ENCODE assay signal across 22 cellular contexts in the genomic region with DNA sequence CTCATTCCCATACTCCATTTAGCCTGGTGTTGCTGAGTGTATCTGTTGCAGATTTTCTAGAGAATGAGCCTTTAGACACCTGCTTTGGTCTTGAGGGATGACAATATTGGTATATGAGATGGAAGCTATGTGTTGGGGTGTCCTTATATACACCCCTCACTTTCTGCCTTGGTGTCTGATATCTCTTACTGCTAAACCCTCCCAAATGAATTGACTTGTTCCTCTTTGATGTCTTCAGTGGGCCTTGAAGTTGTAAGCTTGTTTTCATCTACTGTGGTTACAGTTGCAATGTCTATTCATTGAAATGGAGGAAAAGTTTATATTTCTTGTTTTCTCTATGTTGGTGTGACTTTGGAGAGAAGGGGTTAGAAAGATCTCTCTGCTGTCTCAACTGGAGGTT. TPM values are rescaled to one million over a fixed set of nuclear protein-coding genes. Genes with fewer than 3 reads are reported as not detected.
A peak's percentile ranks its signal among the peaks of the same experiment; 100 is the strongest.
DNase-seq lines count a peak whose midpoint lies in the region; ATAC-seq and TF ChIP-seq lines count a peak whose summit lies in the region.
"Had no signal": no experiment of that assay in that cellular context is flagged by ENCODE, and none has a peak within 500 bp of the region (broad histone marks: within the 10 kb centered on the region; RNA-seq: fewer than 3 reads in every experiment).

No MANE protein-coding gene starts in this region.

- intact Hi-C loops in activated CD8-positive, alpha-beta T cell treated with anti-CD3 and anti-CD28 coated beads for 36 hours (cut with micrococcal nuclease), result no loop called here

- no peak overlapping the region for H3K4me3 Mint-ChIP-seq in activated CD8-positive, alpha-beta T cell treated with anti-CD3 and anti-CD28 coated beads for 36 hours
- H3K4me3 Mint-ChIP-seq in activated CD8-positive, alpha-beta T cell treated with anti-CD3 and anti-CD28 coated beads, Interleukin-2, amount 10 ng/mL, durations not matched to agents 7 days and 5 days, result no peak overlapping the region
- H3K4me3 Mint-ChIP-seq in effector memory CD8-positive, alpha-beta T cell, result peak overlapping the region in 1 of 2 donors; percentile 6
- H3K4me3 Mint-ChIP-seq: activated CD4-positive, alpha-beta memory T cell treated with anti-CD3 and anti-CD28 coated beads, Interleukin-2, amount 10 ng/mL, durations not matched to agents 7 days and 5 days; dendritic cell treated with granulocyte-macrophage colony-stimulating factor and Interleukin-4, amounts not matched to agents 40 ng/mL and 50 ng/mL, for 4 days; endodermal cell had no signal

- H3K27me3 ChIP-seq in Karpas-422 (ENCODE audit: low read length) (no peaks in the 10 kb centered on the region), smooth muscle cell (ENCODE audit: low read depth) (no peaks in the 10 kb centered on the region)
- H3K27me3 ChIP-seq: Peyer's patch, right lobe of liver, upper lobe of left lung had no signal

- H2AFZ ChIP-seq in Karpas-422 (ENCODE audit: low read length), result no peak overlapping the region
- no peak overlapping the region for H2AFZ ChIP-seq in smooth muscle cell (ENCODE audit: low read depth)

- H3K9me3 Mint-ChIP-seq in activated CD8-positive, alpha-beta T cell treated with anti-CD3 and anti-CD28 coated beads for 36 hours, result no peaks in the 10 kb centered on the region
- H3K9me3 Mint-ChIP-seq in activated CD8-positive, alpha-beta T cell treated with anti-CD3 and anti-CD28 coated beads, Interleukin-2, amount 10 ng/mL, durations not matched to agents 7 days and 5 days (ENCODE audit: insufficient read depth), result no peaks in the 10 kb centered on the region
- no peaks in the 10 kb centered on the region for H3K9me3 Mint-ChIP-seq in effector memory CD8-positive, alpha-beta T cell
- H3K9me3 Mint-ChIP-seq: activated CD4-positive, alpha-beta memory T cell treated with anti-CD3 and anti-CD28 coated beads, Interleukin-2, amount 10 ng/mL, durations not matched to agents 7 days and 5 days; dendritic cell treated with granulocyte-macrophage colony-stimulating factor and Interleukin-4, amounts not matched to agents 40 ng/mL and 50 ng/mL, for 4 days; endodermal cell had no signal

- POLR2A ChIA-PET in activated CD8-positive, alpha-beta T cell treated with anti-CD3 and anti-CD28 coated beads for 36 hours (lab: Charles Lee), result interaction anchor here (1.0 to 1.6 kb wide), 3 partner anchors 19 to 23 kb away, joined by 3 read pairs; partner anchors contain the start of gene RAB10
- POLR2A ChIA-PET in activated CD8-positive, alpha-beta T cell treated with anti-CD3 and anti-CD28 coated beads, Interleukin-2, amount 10 ng/mL, durations not matched to agents 7 days and 5 days (lab: Charles Lee), result interaction anchor here (0.9 kb wide), 1 partner anchor 10 kb away, joined by 5 read pairs; no protein-coding TSS in a partner anchor

- H3K27me3 Mint-ChIP-seq in activated CD8-positive, alpha-beta T cell treated with anti-CD3 and anti-CD28 coated beads for 36 hours, result no peaks in the 10 kb centered on the region
- H3K27me3 Mint-ChIP-seq in activated CD8-positive, alpha-beta T cell treated with anti-CD3 and anti-CD28 coated beads, Interleukin-2, amount 10 ng/mL, durations not matched to agents 7 days and 5 days (ENCODE audit: low read depth), result no peaks in the 10 kb centered on the region
- H3K27me3 Mint-ChIP-seq in effector memory CD8-positive, alpha-beta T cell, result no peaks in the 10 kb centered on the region
- H3K27me3 Mint-ChIP-seq: activated CD4-positive, alpha-beta memory T cell treated with anti-CD3 and anti-CD28 coated beads, Interleukin-2, amount 10 ng/mL, durations not matched to agents 7 days and 5 days; dendritic cell treated with granulocyte-macrophage colony-stimulating factor and Interleukin-4, amounts not matched to agents 40 ng/mL and 50 ng/mL, for 4 days had no signal

- no peaks in the 10 kb centered on the region for H3K36me3 ChIP-seq in Karpas-422 (ENCODE audit: insufficient read depth, low read length)
- no peaks in the 10 kb centered on the region for H3K36me3 ChIP-seq in smooth muscle cell (ENCODE audit: low read depth)
- H3K36me3 ChIP-seq: right lobe of liver, upper lobe of left lung had no signal

- peaks cover 65% of the 10 kb centered on the region for H3K4me1 Mint-ChIP-seq in activated CD8-positive, alpha-beta T cell treated with anti-CD3 and anti-CD28 coated beads for 36 hours (ENCODE audit: low read depth)
- peaks cover 34% of the 10 kb centered on the region for H3K4me1 Mint-ChIP-seq in activated CD8-positive, alpha-beta T cell treated with anti-CD3 and anti-CD28 coated beads, Interleukin-2, amount 10 ng/mL, durations not matched to agents 7 days and 5 days (ENCODE audit: low read depth)
- H3K4me1 Mint-ChIP-seq in effector memory CD8-positive, alpha-beta T cell (ENCODE audit: low read depth in 2 of 2), result peaks cover 51 to 70% of the 10 kb centered on the region in 2 donors

- ATAC-seq in activated CD8-positive, alpha-beta T cell treated with anti-CD3 and anti-CD28 coated beads for 36 hours, result no peak
- no peak for ATAC-seq in activated CD8-positive, alpha-beta T cell treated with anti-CD3 and anti-CD28 coated beads, Interleukin-2, amount 10 ng/mL, durations not matched to agents 7 days and 5 days
- no peak for ATAC-seq in effector memory CD8-positive, alpha-beta T cell (replicated peaks)
- no peak for ATAC-seq in HG03442 (IDR thresholded peaks at IDR 0.05; ENCODE audit: unreplicated experiment)
- ATAC-seq: right lobe of liver had no signal

- H3K4me3 ChIP-seq in Karpas-422 (ENCODE audit: low read length), result no peak overlapping the region
- H3K4me3 ChIP-seq in smooth muscle cell, result no peak overlapping the region
- H3K4me3 ChIP-seq: Peyer's patch, right lobe of liver, upper lobe of left lung had no signal

- H4K20me1 ChIP-seq in Karpas-422 (ENCODE audit: insufficient read depth, low read depth, low read length), result peaks cover 34% of the 10 kb centered on the region
- H4K20me1 ChIP-seq in smooth muscle cell (ENCODE audit: low read depth), result peaks cover 100% of the 10 kb centered on the region

- H3K9me2 ChIP-seq in Karpas-422 (replicated peaks; ENCODE audit: insufficient read depth, low read length), result no peaks in the 10 kb centered on the region

- no peaks in the 10 kb centered on the region for H3K9me3 ChIP-seq in Karpas-422 (ENCODE audit: low read length)
- no peaks in the 10 kb centered on the region for H3K9me3 ChIP-seq in smooth muscle cell (replicated peaks; ENCODE audit: low read depth)
- H3K9me3 ChIP-seq: Peyer's patch, right lobe of liver, upper lobe of left lung had no signal

- H3K4me1 ChIP-seq in Karpas-422 (ENCODE audit: low read length) (peaks cover 12% of the 10 kb centered on the region), smooth muscle cell (ENCODE audit: low read depth) (no peaks in the 10 kb centered on the region)

- H3F3A ChIP-seq in smooth muscle cell (ENCODE audit: low read depth), result no peaks in the 10 kb centered on the region

- CTCF ChIA-PET in activated CD8-positive, alpha-beta T cell treated with anti-CD3 and anti-CD28 coated beads for 36 hours (lab: Charles Lee), result interaction anchor here (0.6 to 1.1 kb wide), 5 partner anchors 11 to 288 kb away, joined by 3 to 4 read pairs (median 3); no protein-coding TSS in a partner anchor
- CTCF ChIA-PET in activated CD8-positive, alpha-beta T cell treated with anti-CD3 and anti-CD28 coated beads, Interleukin-2, amount 10 ng/mL, durations not matched to agents 7 days and 5 days (lab: Charles Lee), result interaction anchor here (1.0 to 2.3 kb wide), 3 partner anchors 9 to 61 kb away, joined by 3 to 6 read pairs (median 6); partner anchors contain the start of gene RAB10

- peaks cover 20% of the 10 kb centered on the region for H3K36me3 Mint-ChIP-seq in activated CD8-positive, alpha-beta T cell treated with anti-CD3 and anti-CD28 coated beads for 36 hours (ENCODE audit: low read depth)
- peaks cover 39% of the 10 kb centered on the region for H3K36me3 Mint-ChIP-seq in activated CD8-positive, alpha-beta T cell treated with anti-CD3 and anti-CD28 coated beads, Interleukin-2, amount 10 ng/mL, durations not matched to agents 7 days and 5 days (ENCODE audit: low read depth)
- peaks cover 16% of the 10 kb centered on the region for H3K36me3 Mint-ChIP-seq in effector memory CD8-positive, alpha-beta T cell (ENCODE audit: insufficient read depth)

- H3K27ac Mint-ChIP-seq in activated CD8-positive, alpha-beta T cell treated with anti-CD3 and anti-CD28 coated beads for 36 hours, result peak overlapping the region; percentile 67
- no peak overlapping the region for H3K27ac Mint-ChIP-seq in activated CD8-positive, alpha-beta T cell treated with anti-CD3 and anti-CD28 coated beads, Interleukin-2, amount 10 ng/mL, durations not matched to agents 7 days and 5 days
- H3K27ac Mint-ChIP-seq in effector memory CD8-positive, alpha-beta T cell, result peak overlapping the region; percentile 55 to 66
- H3K27ac Mint-ChIP-seq: activated CD4-positive, alpha-beta memory T cell treated with anti-CD3 and anti-CD28 coated beads, Interleukin-2, amount 10 ng/mL, durations not matched to agents 7 days and 5 days; dendritic cell treated with granulocyte-macrophage colony-stimulating factor and Interleukin-4, amounts not matched to agents 40 ng/mL and 50 ng/mL, for 4 days; endodermal cell had no signal

- no peak overlapping the region for H3K9ac ChIP-seq in Karpas-422 (ENCODE audit: low read length)
- H3K9ac ChIP-seq in smooth muscle cell (ENCODE audit: low read depth), result no peak overlapping the region
- H3K9ac ChIP-seq: KMS-11 had no signal

- no peak overlapping the region for H3K27ac ChIP-seq in Karpas-422 (ENCODE audit: low read length)
- H3K27ac ChIP-seq in smooth muscle cell (ENCODE audit: low read depth), result peak overlapping the region; percentile 9
- H3K27ac ChIP-seq: KMS-11, Peyer's patch, right lobe of liver, upper lobe of left lung had no signal

- DNase-seq in activated CD8-positive, alpha-beta T cell treated with anti-CD3 and anti-CD28 coated beads for 36 hours, result no peak
- no peak for DNase-seq in activated CD8-positive, alpha-beta T cell treated with anti-CD3 and anti-CD28 coated beads, Interleukin-2, amount 10 ng/mL, durations not matched to agents 7 days and 5 days
- peak; percentile 44 for DNase-seq in Karpas-422
- DNase-seq in effector memory CD8-positive, alpha-beta T cell, result no peak
- no peak for DNase-seq in smooth muscle cell (lab: John Stamatoyannopoulos, UW; ENCODE audit: unreplicated experiment)
- no peak for DNase-seq in NCI-H1105 treated with DMSO at 0.1 percent for 48 hours (lab: John Stamatoyannopoulos, UW)
- DNase-seq in NK-92 treated with Interleukin-12 subunit alpha and Interleukin-12 subunit beta, amount 100 ng/mL, for 24 hours (lab: John Stamatoyannopoulos, UW), result no peak
- DNase-seq: 8988T; activated CD4-positive, alpha-beta memory T cell treated with anti-CD3 and anti-CD28 coated beads, Interleukin-2, amount 10 ng/mL, durations not matched to agents 7 days and 5 days; activated gamma-delta T cell; central memory CD4-positive, alpha-beta T cell; endodermal cell; H7; mesenchymal stem cell; NCI-H2107; Peyer's patch; right lobe of liver; SHP77; upper lobe of left lung had no signal

- H3K79me2 ChIP-seq in Karpas-422 (ENCODE audit: low read length) (peaks cover 100% of the 10 kb centered on the region), smooth muscle cell (ENCODE audit: low read depth) (peaks cover 100% of the 10 kb centered on the region)

- TF ChIP-seq CTCF in activated CD8-positive, alpha-beta T cell treated with anti-CD3 and anti-CD28 coated beads for 36 hours (IDR thresholded peaks at IDR 0.05), result no peak
- TF ChIP-seq CTCF in smooth muscle cell (IDR thresholded peaks at IDR 0.05; ENCODE audit: borderline replicate concordance, insufficient read depth, poor library complexity, severe bottlenecking), result no peak

- no peak overlapping the region for H3K4me2 ChIP-seq in Karpas-422 (ENCODE audit: low read depth, low read length, poor library complexity, severe bottlenecking)
- H3K4me2 ChIP-seq in smooth muscle cell, result no peak overlapping the region
- H3K4me2 ChIP-seq: KMS-11 had no signal

RNA-seq across cellular contexts. Expression of gene RAB10, which starts 18.8 kb away (rescaled TPM):
- total RNA-seq in activated CD8-positive, alpha-beta T cell treated with anti-CD3 and anti-CD28 coated beads for 36 hours, result 100 to 1,000 TPM in 1 of 2 experiments, 10 to 100 TPM in 1; 89.5 to 102 TPM
- 100 to 1,000 TPM; 110 to 115 TPM for total RNA-seq in activated CD8-positive, alpha-beta T cell treated with anti-CD3 and anti-CD28 coated beads, Interleukin-2, amount 10 ng/mL, durations not matched to agents 7 days and 5 days
- total RNA-seq in Karpas-422 (2014; rRNA removed; shearing (Covaris generic); ENCODE audit: low replicate concordance), result 67.9 and 104 TPM in 2 replicates
- total RNA-seq in smooth muscle cell, result 121 and 149 TPM in 2 replicates
- polyA plus RNA-seq in smooth muscle cell, result 101 and 111 TPM in 2 replicates
